Comparison of ENCODE assay signal across 13 cellular contexts in the genomic region with DNA sequence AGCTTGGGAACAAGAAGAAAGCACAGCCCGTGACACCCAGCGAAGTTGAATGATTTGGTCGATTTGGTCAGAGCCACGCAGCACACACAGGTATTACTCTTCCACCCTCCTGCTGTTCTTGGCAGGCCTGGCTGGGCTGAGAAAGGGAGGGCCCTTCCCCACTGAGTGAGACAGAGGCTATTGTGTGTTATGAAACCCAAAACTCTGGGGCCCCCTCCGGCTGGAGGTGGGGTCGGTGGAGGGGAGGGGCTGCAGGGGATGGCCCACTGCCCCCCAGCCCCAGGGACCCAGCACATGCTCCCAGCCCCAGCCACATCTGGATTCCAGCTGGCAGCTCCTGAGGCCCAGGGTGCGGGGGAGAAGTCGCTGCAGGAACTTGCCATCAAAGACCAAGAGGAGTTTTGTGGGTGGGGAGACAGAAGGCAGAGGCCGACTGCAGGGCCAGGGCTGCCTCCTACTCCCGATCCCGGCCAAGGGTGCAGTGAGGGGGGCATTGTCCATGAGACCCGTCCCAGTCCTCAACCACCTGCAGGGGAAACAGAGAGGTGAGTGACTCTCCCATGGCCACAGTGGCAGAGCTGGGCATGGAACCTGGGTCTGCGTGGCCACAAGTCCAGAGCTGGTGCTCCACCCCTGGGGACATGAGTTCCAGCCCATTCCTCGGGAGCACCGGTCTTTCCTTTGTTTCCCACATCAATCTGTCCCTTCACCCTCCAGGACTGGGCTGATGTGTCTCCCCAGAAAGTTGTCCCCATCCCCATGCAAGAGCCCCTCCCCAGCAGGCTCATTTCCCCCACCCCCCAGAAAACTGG. TPM values are rescaled to one million over a fixed set of nuclear protein-coding genes. Genes with fewer than 3 reads are reported as not detected.
A peak's percentile ranks its signal among the peaks of the same experiment; 100 is the strongest.
DNase-seq lines count a peak whose midpoint lies in the region; ATAC-seq, FAIRE-seq and TF ChIP-seq lines count a peak whose summit lies in the region.
"Had no signal": no experiment of that assay in that cellular context is flagged by ENCODE, and none has a peak within 500 bp of the region (broad histone marks: within the 10 kb centered on the region; RNA-seq: fewer than 3 reads in every experiment).

No MANE protein-coding gene starts in this region.

- no peak for FAIRE-seq in pancreas (lab: Jason Lieb, UNC)
- FAIRE-seq: H54 had no signal

- H3K27me3 ChIP-seq in NT2/D1 (ENCODE audit: insufficient read depth, insufficient read length): no peaks in the 10 kb centered on the region
- H3K27me3 ChIP-seq in fibroblast of lung (ENCODE audit: control insufficient read depth, insufficient read depth, low read length): no peaks in the 10 kb centered on the region
- H3K27me3 ChIP-seq in pancreas: no peaks in the 10 kb centered on the region
- H3K27me3 ChIP-seq in lower lobe of right lung (ENCODE audit: low read depth): no peaks in the 10 kb centered on the region

- DNase-seq in HCEC 1CT (peak; percentile 40), NT2/D1 (ENCODE audit: low read depth, low spot score) (no peak), fibroblast of lung (ENCODE audit: low read depth in 2 of 2) (peak; percentile 53 to 74), pancreas (peak in 2 of 6 donors; percentile 21 to 28), left colon (no peak), lower lobe of right lung (no peak)
- DNase-seq in stimulated activated naive CD4-positive, alpha-beta T cell (lab: John Stamatoyannopoulos, UW): no peak
- DNase-seq: activated CD4-positive, alpha-beta T cell treated with anti-CD3 and anti-CD28 coated beads, Interleukin-2, amount 10 ng/mL, durations not matched to agents 7 days and 5 days; activated effector memory CD4-positive, alpha-beta T cell treated with Interleukin-2 at 50 U/mL for 16 hours; NCI-H510A had no signal

- H2AFZ ChIP-seq in fibroblast of lung (ENCODE audit: low read length): no peak overlapping the region

- intact Hi-C loops in pancreas (cut with DNase I) (no loop called here), left colon (cut with DNase I, micrococcal nuclease) (no loop called here), lower lobe of right lung (cut with DNase I) (no loop called here)

- H3K36me3 ChIP-seq in NT2/D1 (ENCODE audit: insufficient read depth, insufficient read length, low read length) (no peaks in the 10 kb centered on the region), fibroblast of lung (ENCODE audit: control insufficient read depth, insufficient read depth, low read length) (peaks cover 12% of the 10 kb centered on the region), pancreas (no peaks in the 10 kb centered on the region), lower lobe of right lung (no peaks in the 10 kb centered on the region)

- H3K9me3 ChIP-seq in NT2/D1 (ENCODE audit: insufficient read depth, low read length) (no peaks in the 10 kb centered on the region), fibroblast of lung (ENCODE audit: control insufficient read depth, insufficient read depth, low read depth, low read length) (no peaks in the 10 kb centered on the region), pancreas (no peaks in the 10 kb centered on the region), lower lobe of right lung (no peaks in the 10 kb centered on the region)

- ATAC-seq in pancreas (peak in 3 of 4 donors; percentile 54 to 85 (median 66)), left colon (no peak), lower lobe of right lung (no peak), HG02763 (IDR thresholded peaks at IDR 0.05; ENCODE audit: unreplicated experiment) (no peak)

- H4K20me1 ChIP-seq in fibroblast of lung (ENCODE audit: control insufficient read depth, extremely low read depth, insufficient read depth, low read length): no peaks in the 10 kb centered on the region

- H3K9ac ChIP-seq in NT2/D1 (ENCODE audit: insufficient read length, low read depth) (peak overlapping the region; percentile 43), fibroblast of lung (ENCODE audit: insufficient read depth, low read length) (no peak overlapping the region)

- 22 to 40% methylated on average over 14 to 15 of the region's 15 CpGs for WGBS in pancreas, 2 donors

- H3K27ac ChIP-seq in fibroblast of lung (ENCODE audit: insufficient read depth, low read length) (no peak overlapping the region), pancreas (no peak overlapping the region), lower lobe of right lung (no peak overlapping the region)

- H3K4me2 ChIP-seq in fibroblast of lung (ENCODE audit: extremely low read depth, insufficient read depth, low read length): peak overlapping the region; percentile 38

- H3K79me2 ChIP-seq in fibroblast of lung (ENCODE audit: control insufficient read depth, insufficient read depth, low read length): peaks cover 4% of the 10 kb centered on the region

- no peak for TF ChIP-seq CTCF in fibroblast of lung (conservative IDR thresholded peaks at IDR 0.05 in 1 of 2, IDR thresholded peaks at IDR 0.05 in 1 of 2; ENCODE audit: low read depth in 1 of 2, low read length in 2 of 2)
- TF ChIP-seq CTCF in pancreas (IDR thresholded peaks at IDR 0.05): no peak
- TF ChIP-seq CTCF in lower lobe of right lung (IDR thresholded peaks at IDR 0.05): no peak

- peaks cover 19% of the 10 kb centered on the region for H3K4me1 ChIP-seq in NT2/D1 (ENCODE audit: insufficient read depth, insufficient read length)
- peaks cover 4% of the 10 kb centered on the region for H3K4me1 ChIP-seq in fibroblast of lung (ENCODE audit: control insufficient read depth, extremely low read depth, insufficient read depth, low read length)
- no peaks in the 10 kb centered on the region for H3K4me1 ChIP-seq in pancreas
- no peaks in the 10 kb centered on the region for H3K4me1 ChIP-seq in lower lobe of right lung

- H3K4me3 ChIP-seq in NT2/D1 (ENCODE audit: insufficient read length, low read depth) (no peak overlapping the region), fibroblast of lung (replicated peaks in 1 of 4; ENCODE audit: control extremely low read depth in 1 of 4, insufficient read depth in 1 of 4, low read depth in 3 of 4, low read length in 4 of 4) (no peak overlapping the region), pancreas (no peak overlapping the region), lower lobe of right lung (no peak overlapping the region)

RNA-seq across cellular contexts. Expression of gene TMEM119, which starts 8.7 kb away (rescaled TPM):
- total RNA-seq in fibroblast of lung: 132 and 358 TPM in 2 replicates
- polyA plus RNA-seq in fibroblast of lung: 126 and 154 TPM in 2 replicates
- polyA plus RNA-seq in fibroblast of lung (2012): 199 and 246 TPM in 2 replicates
- polyA minus RNA-seq in fibroblast of lung (ENCODE audit: low replicate concordance): 306 and 401 TPM in 2 replicates
- total RNA-seq in pancreas: 10 to 100 TPM in 1 of 6 donors, 1 to 10 TPM in 5; 1.0 to 18.8 (median 2.5) TPM
- 1 to 10 TPM; 2.0 to 2.2 TPM for polyA plus RNA-seq in pancreas
- 1 to 10 TPM; 3.6 to 8.0 TPM for total RNA-seq in left colon
- total RNA-seq in lower lobe of right lung: 13.4 TPM
- total RNA-seq: CD8-positive, alpha-beta memory T cell had no signal

RNA-seq across cellular contexts. Expression of gene ISCU, which starts 26.8 kb away (rescaled TPM):
- total RNA-seq in fibroblast of lung (226 and 313 TPM in 2 replicates), pancreas (10 to 100 TPM; 34.1 to 66.7 (median 41.4) TPM), left colon (10 to 100 TPM; 87.2 to 97.3 TPM), lower lobe of right lung (133 TPM)
- polyA plus RNA-seq in fibroblast of lung (127 and 137 TPM in 2 replicates), pancreas (100 to 1,000 TPM in 1 of 2 donors, 10 to 100 TPM in 1; 51.8 to 126 TPM)
- polyA plus RNA-seq in fibroblast of lung (2012): 99.0 and 118 TPM in 2 replicates
- 18.3 and 19.0 TPM in 2 replicates for polyA minus RNA-seq in fibroblast of lung (ENCODE audit: low replicate concordance)

RNA-seq across cellular contexts. Expression of gene SART3, which starts 28.3 kb away (rescaled TPM):
- total RNA-seq in fibroblast of lung: 62.1 and 157 TPM in 2 replicates
- 15.5 and 23.4 TPM in 2 replicates for polyA plus RNA-seq in fibroblast of lung
- 26.5 and 32.5 TPM in 2 replicates for polyA plus RNA-seq in fibroblast of lung (2012)
- 11.4 and 30.3 TPM in 2 replicates for polyA minus RNA-seq in fibroblast of lung (ENCODE audit: low replicate concordance)
- total RNA-seq in pancreas: 10 to 100 TPM; 13.9 to 23.4 (median 16.7) TPM
- 10 to 100 TPM; 14.9 to 21.7 TPM for polyA plus RNA-seq in pancreas
- total RNA-seq in left colon: 10 to 100 TPM; 43.9 to 47.9 TPM
- total RNA-seq in lower lobe of right lung: 42.8 TPM

RNA-seq across cellular contexts. Expression of gene SELPLG, which starts 44.5 kb away (rescaled TPM):
- total RNA-seq in fibroblast of lung: 0.51 and 1.5 TPM in 2 replicates
- polyA plus RNA-seq in fibroblast of lung: 3.0 and 5.3 TPM in 2 replicates
- 3.6 and 4.5 TPM in 2 replicates for polyA plus RNA-seq in fibroblast of lung (2012)
- polyA minus RNA-seq in fibroblast of lung (ENCODE audit: low replicate concordance): 3.6 and 9.7 TPM in 2 replicates
- 1 to 10 TPM in 4 of 6 donors, under 1 TPM in 2; 0.28 to 9.5 (median 1.8) TPM for total RNA-seq in pancreas
- under 1 TPM; 0.61 to 0.91 TPM for polyA plus RNA-seq in pancreas
- total RNA-seq in left colon: 1 to 10 TPM; 1.3 to 5.1 TPM
- total RNA-seq in lower lobe of right lung: 59.9 TPM

Comparison
In these comparisons a context has a peak if more than half of its experiments do, and no peak if none do; other contexts are left out.
1. DNase-seq: peak in HCEC 1CT (single experiment) and fibroblast of lung (2 of 2); none in NT2/D1 (single experiment), stimulated activated naive CD4-positive, alpha-beta T cell (0 of 6), left colon (0 of 2) and lower lobe of right lung (single experiment).
2. ATAC-seq: peak in pancreas (3 of 4); none in left colon (single experiment), lower lobe of right lung (0 of 2) and HG02763 (single experiment).